Comparison of ENCODE assay signal across 8 cellular contexts in genomic region chr7:23373151-23374004, GRCh38.
DNase-seq lines count a peak whose midpoint lies in the region; ATAC-seq and TF ChIP-seq lines count a peak whose summit lies in the region.

No MANE protein-coding gene starts in this region.

- no peak for TF ChIP-seq POLR2A in heart left ventricle (IDR thresholded peaks at IDR 0.05)

- CTCF ChIA-PET in T-cell (lab: Charles Lee): interaction anchor here in 1 of 2 donors (0.5 kb wide), 2 partner anchors 127 to 128 kb away, joined by 3 to 4 read pairs; no protein-coding TSS in a partner anchor

- H3K36me3 Mint-ChIP-seq in T-cell: no peaks in the 10 kb centered on the region

- H3K9me3 Mint-ChIP-seq in T-cell: no peaks in the 10 kb centered on the region

- H3K27me3 ChIP-seq in heart left ventricle: no peaks in the 10 kb centered on the region

- peaks cover 7% of the 10 kb centered on the region in 2 donors for H3K27me3 Mint-ChIP-seq in T-cell

- DNase-seq in activated CD8-positive, alpha-beta memory T cell treated with anti-CD3 and anti-CD28 coated beads for 24 hours: peak; percentile 70
- DNase-seq in activated CD8-positive, alpha-beta memory T cell treated with anti-CD3 and anti-CD28 coated beads, Interleukin-2, amount 50 U/mL, for 48 hours: no peak
- DNase-seq in T-cell (peak in 22 of 34 experiments; percentile 1 to 45 (median 18)), NCI-H187 treated with DMSO at 0.1 percent for 48 hours (lab: John Stamatoyannopoulos, UW) (no peak), heart left ventricle (no peak), cardiac septum (ENCODE audit: low spot score) (no peak)
- peak; percentile 13 for DNase-seq in effector CD4-positive, alpha-beta T cell

- peak overlapping the region; percentile 12 for H3K27ac Mint-ChIP-seq in T-cell

- H3K4me1 Mint-ChIP-seq in T-cell: peaks cover 18 to 29% (median 22%) of the 10 kb centered on the region in 3 donors

- POLR2A ChIA-PET in T-cell (lab: Charles Lee): no interaction called here

- intact Hi-C loops in heart left ventricle (cut with DNase I) (no loop called here), cardiac septum (cut with DNase I) (no loop called here)

- WGBS in heart left ventricle, 4 donors: 68 to 77% (median 73%) methylated on average over 6 of the region's 6 CpGs

- ATAC-seq in HG03280 (IDR thresholded peaks at IDR 0.05; ENCODE audit: unreplicated experiment) (peak; percentile 55), T-cell (replicated peaks in 1 of 4) (peak; percentile 81 to 94 (median 85)), heart left ventricle (no peak)

- H3K4me3 ChIP-seq in heart left ventricle: no peak overlapping the region

- H3K9me3 ChIP-seq in heart left ventricle: no peaks in the 10 kb centered on the region

- peak overlapping the region in 1 of 3 donors; percentile 17 for H3K4me3 Mint-ChIP-seq in T-cell

- no peak overlapping the region for H3K27ac ChIP-seq in heart left ventricle

- H3K36me3 ChIP-seq in heart left ventricle: no peaks in the 10 kb centered on the region

- H3K4me1 ChIP-seq in heart left ventricle: peaks cover 0 to 10% (median 0%) of the 10 kb centered on the region in 12 donors

- no peak for TF ChIP-seq CTCF in heart left ventricle (IDR thresholded peaks at IDR 0.05)

Comparison
In these comparisons a context has a peak if more than half of its experiments do, and no peak if none do; other contexts are left out.
1. DNase-seq: peak in activated CD8-positive, alpha-beta memory T cell treated with anti-CD3 and anti-CD28 coated beads for 24 hours (single experiment), T-cell (22 of 34) and effector CD4-positive, alpha-beta T cell (single experiment); none in activated CD8-positive, alpha-beta memory T cell treated with anti-CD3 and anti-CD28 coated beads, Interleukin-2, amount 50 U/mL, for 48 hours (single experiment), NCI-H187 treated with DMSO at 0.1 percent for 48 hours (single experiment), heart left ventricle (0 of 5) and cardiac septum (single experiment).
2. ATAC-seq: peak in HG03280 (single experiment) and T-cell (4 of 4); none in heart left ventricle (0 of 4).